8 cellular contexts compared by ENCODE assay signal in genomic region chr4:76504613-76505465, GRCh38.
DNase-seq lines count a peak whose midpoint lies in the region; ATAC-seq and TF ChIP-seq lines count a peak whose summit lies in the region.

No MANE protein-coding gene starts in this region.

- no peak overlapping the region for H3K4me2 ChIP-seq in hepatocyte

- H3K9me2 ChIP-seq in hepatocyte (replicated peaks; ENCODE audit: insufficient read depth), result no peaks in the 10 kb centered on the region

- ATAC-seq in Right ventricle myocardium superior (ENCODE audit: poor library complexity) (peak; percentile 74), HG02798 (IDR thresholded peaks at IDR 0.05; ENCODE audit: poor library complexity, unreplicated experiment) (no peak)

- TF ChIP-seq EP300 in suprapubic skin (IDR thresholded peaks at IDR 0.05), result no peak

- peak; percentile 91 for TF ChIP-seq CTCF in VCaP (conservative IDR thresholded peaks at IDR 0.05)
- peak; percentile 84 for TF ChIP-seq CTCF in hepatocyte (IDR thresholded peaks at IDR 0.05; ENCODE audit: poor library complexity)
- peak; percentile 44 to 58 for TF ChIP-seq CTCF in suprapubic skin (IDR thresholded peaks at IDR 0.05)

- H3K4me3 ChIP-seq in hepatocyte, result no peak overlapping the region
- no peak overlapping the region for H3K4me3 ChIP-seq in suprapubic skin

- H4K20me1 ChIP-seq in hepatocyte (ENCODE audit: insufficient read depth, poor library complexity, severe bottlenecking), result no peaks in the 10 kb centered on the region

- no peaks in the 10 kb centered on the region for H3K4me1 ChIP-seq in hepatocyte (ENCODE audit: insufficient read depth)
- no peaks in the 10 kb centered on the region for H3K4me1 ChIP-seq in suprapubic skin

- DNase-seq in Right ventricle myocardium superior (no peak), cardiac septum (ENCODE audit: low spot score) (no peak), NAMALWA (ENCODE audit: low spot score) (peak; percentile 76), hepatocyte (ENCODE audit: low spot score) (peak; percentile 62), suprapubic skin (ENCODE audit: low spot score in 2 of 2) (no peak)
- no peak for DNase-seq in stimulated activated CD4-positive, alpha-beta T cell treated with anti-CD3 and anti-CD28 coated beads, Interleukin-15, amount 100 ng/mL, for 24 hours

- H3K27me3 ChIP-seq in hepatocyte, result no peaks in the 10 kb centered on the region
- no peaks in the 10 kb centered on the region for H3K27me3 ChIP-seq in suprapubic skin

- H3K27ac ChIP-seq in VCaP, result no peak overlapping the region
- H3K27ac ChIP-seq in hepatocyte, result no peak overlapping the region
- H3K27ac ChIP-seq in suprapubic skin, result no peak overlapping the region

- H3K9me3 ChIP-seq in hepatocyte (ENCODE audit: low read depth), result no peaks in the 10 kb centered on the region
- no peaks in the 10 kb centered on the region for H3K9me3 ChIP-seq in suprapubic skin

- WGBS in hepatocyte (ENCODE audit: low lambda C conversion rate, missing lambda C conversion rate), result 61% methylated on average over 2 of the region's 2 CpGs
- 73% methylated on average over 2 of the region's 2 CpGs for WGBS in suprapubic skin

- TF ChIP-seq POLR2A in suprapubic skin (IDR thresholded peaks at IDR 0.05), result no peak

- H3K79me2 ChIP-seq in hepatocyte, result no peaks in the 10 kb centered on the region

- no peak overlapping the region for H2AFZ ChIP-seq in hepatocyte

- intact Hi-C loops in Right ventricle myocardium superior (cut with DNase I), result loop anchor here (5.0 kb wide), 1 partner anchor 73 kb away; no protein-coding TSS in a partner anchor
- intact Hi-C loops in cardiac septum (cut with DNase I), result loop anchor here (2.0 kb wide), 2 partner anchors 74 to 324 kb away; no protein-coding TSS in a partner anchor

- H3K36me3 ChIP-seq in hepatocyte (replicated peaks; ENCODE audit: insufficient read depth, low read depth) (no peaks in the 10 kb centered on the region), suprapubic skin (no peaks in the 10 kb centered on the region)

Comparison
In these comparisons a context has a peak if more than half of its experiments do, and no peak if none do; other contexts are left out.
1. DNase-seq: peak in NAMALWA (single experiment) and hepatocyte (single experiment); none in Right ventricle myocardium superior (single experiment), cardiac septum (single experiment), suprapubic skin (0 of 2) and stimulated activated CD4-positive, alpha-beta T cell treated with anti-CD3 and anti-CD28 coated beads, Interleukin-15, amount 100 ng/mL, for 24 hours (single experiment).
2. Peak in every context shown above with its lines, with median percentiles within 50 percentile points of each other: CTCF ChIP-seq.